Comparison of ENCODE assay signal across 1 cellular context in genomic region chr4:124636793-124637192, GRCh38.
TF ChIP-seq lines count a peak whose summit lies in the region.

No MANE protein-coding gene starts in this region.

TF ChIP-seq in GM23338, 12 proteins besides CTCF, POLR2A, EP300 and RAD21 (continued from another document):
- TF ChIP-seq ZNF462 (CRISPR knock-in tag; IDR thresholded peaks at IDR 0.05) (peak; percentile 90), CREB1 (CRISPR knock-in tag; IDR thresholded peaks at IDR 0.05; ENCODE audit: low read depth) (0 out of 2 replicates have a peak, but pooled peaks have one; percentile 15), NANOG (IDR thresholded peaks at IDR 0.05; ENCODE audit: borderline replicate concordance) (peak; percentile 64; the same call in 1 of the 2 replicates), POLR2AphosphoS5 (IDR thresholded peaks at IDR 0.05; ENCODE audit: low read depth) (no peak), EZH2phosphoT487 (IDR thresholded peaks at IDR 0.05; ENCODE audit: unreplicated experiment) (no peak), ZNF114 (CRISPR knock-in tag; IDR thresholded peaks at IDR 0.05) (no peak), JUNB (IDR thresholded peaks at IDR 0.05; ENCODE audit: unreplicated experiment) (no peak), REST (IDR thresholded peaks at IDR 0.05; ENCODE audit: unreplicated experiment) (no peak), ETS1 (IDR thresholded peaks at IDR 0.05) (no peak)
